ENCODE assay signal across 3 cellular contexts in genomic region chr1:231044588-231044987, GRCh38.
A peak's percentile ranks its signal among the peaks of the same experiment; 100 is the strongest.
TF ChIP-seq lines count a peak whose summit lies in the region.

No MANE protein-coding gene starts in this region.

TF ChIP-seq in HCT116, 20 proteins besides CTCF, POLR2A, EP300 and RAD21:
- TF ChIP-seq CBX3 (IDR thresholded peaks at IDR 0.05; ENCODE audit: low read depth) (0 out of 2 replicates have a peak, but pooled peaks have one; percentile 31), ZNF274 (IDR thresholded peaks at IDR 0.05; ENCODE audit: low read depth, low read length) (no peak)

TF ChIP-seq in HEK293, 187 proteins besides CTCF, POLR2A, EP300 and RAD21:
- peak; percentile 75 for TF ChIP-seq ZNF549 (tag by site-specific recombination; IDR thresholded peaks at IDR 0.05)
- TF ChIP-seq RBAK (tag by site-specific recombination; IDR thresholded peaks at IDR 0.05): no peak
- TF ChIP-seq ZNF664 (tag by site-specific recombination; IDR thresholded peaks at IDR 0.05): peak; percentile 56; the same call in 1 of the 2 replicates
- TF ChIP-seq SETDB1 (IDR thresholded peaks at IDR 0.05; ENCODE audit: insufficient read length, low read length): peak; percentile 88
- peak; percentile 16; the same call in 1 of the 2 replicates for TF ChIP-seq ZNF610 (tag by site-specific recombination; IDR thresholded peaks at IDR 0.05; ENCODE audit: borderline replicate concordance)
TF ChIP-seq in HEK293: peak in this region for 4.

TF ChIP-seq in K562, 482 proteins besides CTCF, POLR2A, EP300 and RAD21 (continues in another document):
- TF ChIP-seq NR0B1 (IDR thresholded peaks at IDR 0.05; ENCODE audit: partially characterized antibody) (no peak), CBX3 (IDR thresholded peaks at IDR 0.05; ENCODE audit: borderline replicate concordance in 1 of 2, low read length in 2 of 2) (peak in 1 of 2 experiments; percentile 72; a peak in 1 of 3 replicates), POLR2B (IDR thresholded peaks at IDR 0.05; ENCODE audit: low read depth, partially characterized antibody) (no peak), SRF (CRISPR knock-in tag; IDR thresholded peaks at IDR 0.05) (peak in 1 of 2 experiments; percentile 2; a peak in 1 of 4 replicates), ZBTB33 (CRISPR knock-in tag; IDR thresholded peaks at IDR 0.05) (no peak), ETS2 (tag; IDR thresholded peaks at IDR 0.05; ENCODE audit: borderline replicate concordance, poor library complexity, severe bottlenecking) (no peak), HOMEZ (CRISPR knock-in tag; IDR thresholded peaks at IDR 0.05) (no peak), HDAC8 (tag; IDR thresholded peaks at IDR 0.05) (no peak), POLR3A (IDR thresholded peaks at IDR 0.05; ENCODE audit: borderline replicate concordance, extremely low read depth, insufficient read depth, insufficient read length) (no peak), SP1 (CRISPR knock-in tag; IDR thresholded peaks at IDR 0.05) (no peak), HLTF (IDR thresholded peaks at IDR 0.05) (no peak), JUND (IDR thresholded peaks at IDR 0.05; ENCODE audit: borderline replicate concordance, low read depth, low read length) (no peak), JUND (tag; IDR thresholded peaks at IDR 0.05; ENCODE audit: borderline replicate concordance, low read depth, low read length) (no peak), STAT6 (CRISPR knock-in tag; IDR thresholded peaks at IDR 0.05) (no peak), TRIM24 (IDR thresholded peaks at IDR 0.05) (peak; percentile 50 to 74; a peak in 3 of 4 replicates), GTF2E2 (tag; IDR thresholded peaks at IDR 0.05) (no peak), HMG20B (CRISPR knock-in tag; IDR thresholded peaks at IDR 0.05) (no peak), ZNF511 (CRISPR knock-in tag; IDR thresholded peaks at IDR 0.05) (no peak), SUPT5H (IDR thresholded peaks at IDR 0.05) (no peak), HDAC2 (IDR thresholded peaks at IDR 0.05) (no peak), ZNF609 (CRISPR knock-in tag; IDR thresholded peaks at IDR 0.05; ENCODE audit: borderline replicate concordance) (no peak), ZNF41 (CRISPR knock-in tag; conservative IDR thresholded peaks at IDR 0.05) (no peak), TRIM28 (IDR thresholded peaks at IDR 0.05) (peak; percentile 87; the same call in 1 of the 2 replicates), MCM5 (IDR thresholded peaks at IDR 0.05; ENCODE audit: low read depth) (no peak), ZNF280A (IDR thresholded peaks at IDR 0.05; ENCODE audit: low read depth, partially characterized antibody) (peak; percentile 49), KDM1A (IDR thresholded peaks at IDR 0.05) (0 out of 4 replicates have a peak, but pooled peaks of 1 of the 2 experiments have one; percentile 13), SMARCE1 (IDR thresholded peaks at IDR 0.05) (no peak), BCOR (IDR thresholded peaks at IDR 0.05) (peak; percentile 41), E2F1 (CRISPR knock-in tag; IDR thresholded peaks at IDR 0.05) (0 out of 2 replicates have a peak, but pooled peaks have one; percentile 18), ZNF408 (CRISPR knock-in tag; IDR thresholded peaks at IDR 0.05; ENCODE audit: low read depth) (no peak), TBL1XR1 (IDR thresholded peaks at IDR 0.05; ENCODE audit: low read length in 2 of 2) (no peak), ESRRA (IDR thresholded peaks at IDR 0.05; ENCODE audit: borderline replicate concordance, low read depth) (no peak), CBX5 (IDR thresholded peaks at IDR 0.05; ENCODE audit: borderline replicate concordance, low read depth) (peak; percentile 68), ZBTB49 (CRISPR knock-in tag; IDR thresholded peaks at IDR 0.05; ENCODE audit: borderline replicate concordance) (no peak), ZBTB7A (IDR thresholded peaks at IDR 0.05; ENCODE audit: borderline replicate concordance, control insufficient read depth, low read depth, low read length) (no peak), PRPF4 (IDR thresholded peaks at IDR 0.05; ENCODE audit: insufficient read depth, low read depth, low read length, poor library complexity, severe bottlenecking) (no peak), PCBP1 (IDR thresholded peaks at IDR 0.05; ENCODE audit: low read depth, low read length, poor library complexity, severe bottlenecking) (no peak)
